In the genomic region with DNA sequence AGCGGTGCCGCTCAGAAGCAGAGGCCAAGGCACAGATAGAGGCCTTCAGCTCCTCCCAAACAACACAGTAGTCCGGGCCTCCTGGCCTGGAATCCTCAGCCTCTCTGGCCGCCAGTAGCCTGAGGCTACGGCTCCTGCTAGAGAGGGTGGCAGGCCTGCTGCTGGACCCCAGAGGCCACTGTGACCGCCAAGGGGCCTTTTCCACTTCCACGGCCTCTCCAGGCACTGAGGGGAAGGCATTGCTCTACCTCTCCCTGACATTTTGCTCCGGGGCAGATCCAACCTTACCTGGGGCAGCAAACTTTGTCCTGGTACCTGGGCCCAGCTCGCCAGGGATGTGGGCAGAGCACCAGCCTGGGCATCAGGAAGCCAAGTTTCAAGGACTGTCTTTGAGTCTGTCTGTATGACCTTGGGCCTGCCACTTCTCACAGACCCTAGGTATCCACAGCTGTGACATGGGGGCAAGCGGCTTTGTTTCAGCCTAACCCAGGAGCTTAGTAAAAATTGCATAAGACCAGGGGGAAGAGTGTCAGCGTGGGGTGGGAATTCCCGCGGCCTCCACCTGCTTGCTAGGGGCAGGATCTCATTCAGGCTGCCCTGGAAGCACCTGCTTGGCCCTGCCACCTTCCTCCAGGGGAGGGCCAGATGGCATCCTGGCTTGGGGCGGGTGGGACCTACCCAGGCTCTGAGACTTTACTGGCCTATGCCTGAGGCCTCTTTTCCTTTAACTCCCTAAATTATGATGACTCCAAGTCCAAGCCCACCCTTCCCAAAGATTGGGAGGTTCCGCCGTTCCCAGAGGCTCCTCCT, we compare ENCODE assay signal across 17 cellular contexts. TPM values are rescaled to one million over a fixed set of nuclear protein-coding genes. Genes with fewer than 3 reads are reported as not detected.
DNase-seq lines count a peak whose midpoint lies in the region; ATAC-seq and TF ChIP-seq lines count a peak whose summit lies in the region.
"Had no signal": no experiment of that assay in that cellular context is flagged by ENCODE, and none has a peak within 500 bp of the region (broad histone marks: within the 10 kb centered on the region; RNA-seq: fewer than 3 reads in every experiment).

No MANE protein-coding gene starts in this region.

- CTCF ChIA-PET in HCT116 (lab: Charles Lee): interaction anchor here (0.5 to 2.4 kb wide), 10 partner anchors 15 to 426 kb away, joined by 3 to 10 read pairs (median 4); a partner anchor contains a TSS

- H3K36me3 Mint-ChIP-seq in effector memory CD8-positive, alpha-beta T cell (ENCODE audit: insufficient read depth): peaks cover 31% of the 10 kb centered on the region
- peaks cover 100% of the 10 kb centered on the region for H3K36me3 Mint-ChIP-seq in stimulated activated effector memory CD8-positive, alpha-beta T cell treated with anti-CD3 and anti-CD28 coated beads, Interleukin-12 subunit alpha, Interleukin-12 subunit beta, amount 100 ng/mL, for 72 hours

- ATAC-seq in HCT116 (peak; percentile 8; the same call in 1 of the 2 replicates), HG03025 (IDR thresholded peaks at IDR 0.05; ENCODE audit: low FRiP score, unreplicated experiment) (no peak)
- no peak for ATAC-seq in effector memory CD8-positive, alpha-beta T cell (replicated peaks)
- no peak for ATAC-seq in stimulated activated effector memory CD8-positive, alpha-beta T cell treated with anti-CD3 and anti-CD28 coated beads, Interleukin-12 subunit alpha, Interleukin-12 subunit beta, amount 100 ng/mL, for 72 hours

- H3K9me2 ChIP-seq in HCT116 (ENCODE audit: insufficient read depth): no peaks in the 10 kb centered on the region

- H3K4me3 ChIP-seq in HCT116 (replicated peaks in 1 of 2; ENCODE audit: low read depth in 1 of 2, low read length in 2 of 2): no peak overlapping the region
- H3K4me3 ChIP-seq: adrenal gland, ovary, spleen, upper lobe of left lung had no signal

- intact Hi-C loops in HCT116 (cut with micrococcal nuclease): loop anchor here (1.0 to 5.0 kb wide), 4 partner anchors 74 to 432 kb away; no protein-coding TSS in a partner anchor

- TF ChIP-seq CTCF in HCT116 (IDR thresholded peaks at IDR 0.05 in 2 of 3, conservative IDR thresholded peaks at IDR 0.05 in 1 of 3; ENCODE audit: borderline replicate concordance in 1 of 3, insufficient read depth in 1 of 3, low read depth in 2 of 3, low read length in 2 of 3): no peak

- H3K27ac Mint-ChIP-seq in effector memory CD8-positive, alpha-beta T cell: peak overlapping the region; percentile 90 to 91
- H3K27ac Mint-ChIP-seq in stimulated activated effector memory CD8-positive, alpha-beta T cell treated with anti-CD3 and anti-CD28 coated beads, Interleukin-12 subunit alpha, Interleukin-12 subunit beta, amount 100 ng/mL, for 72 hours: peak overlapping the region; percentile 95

- BruUV-seq in HCT116 (replicated peaks; lab: Mats Ljungman, UMichigan): no TSS peak

- no peaks in the 10 kb centered on the region for H3K9me3 ChIP-seq in HCT116 (ENCODE audit: control insufficient read depth in 1 of 2, insufficient read depth in 1 of 2, low read depth in 1 of 2, low read length in 2 of 2)
- H3K9me3 ChIP-seq: adrenal gland, ovary, spleen, upper lobe of left lung had no signal

- POLR2A ChIA-PET in HCT116 (lab: Charles Lee): no interaction called here

- H3K27me3 ChIP-seq in HCT116 (ENCODE audit: insufficient read depth, low read length): no peaks in the 10 kb centered on the region
- H3K27me3 ChIP-seq: ovary, upper lobe of left lung had no signal

- H3K4me3 Mint-ChIP-seq in effector memory CD8-positive, alpha-beta T cell: no peak overlapping the region
- H3K4me3 Mint-ChIP-seq in stimulated activated effector memory CD8-positive, alpha-beta T cell treated with anti-CD3 and anti-CD28 coated beads, Interleukin-12 subunit alpha, Interleukin-12 subunit beta, amount 100 ng/mL, for 72 hours: no peak overlapping the region
- H3K4me3 Mint-ChIP-seq: T-helper 1 cell treated with Interleukin-12 subunit alpha and Interleukin-12 subunit beta and Interleukin-4 antibody, amounts not matched to agents 30 μg/mL and 1 μg/mL, for 36 hours had no signal

- no peak for TF ChIP-seq POLR2A in HCT116 (IDR thresholded peaks at IDR 0.05; ENCODE audit: borderline replicate concordance, extremely low read depth, insufficient read depth, insufficient read length)

- no peak for TF ChIP-seq RAD21 in HCT116 (IDR thresholded peaks at IDR 0.05; ENCODE audit: low read depth)

- H3K9me3 Mint-ChIP-seq in effector memory CD8-positive, alpha-beta T cell: no peaks in the 10 kb centered on the region
- H3K9me3 Mint-ChIP-seq in stimulated activated effector memory CD8-positive, alpha-beta T cell treated with anti-CD3 and anti-CD28 coated beads, Interleukin-12 subunit alpha, Interleukin-12 subunit beta, amount 100 ng/mL, for 72 hours: peaks cover 3% of the 10 kb centered on the region
- H3K9me3 Mint-ChIP-seq: T-helper 1 cell treated with Interleukin-12 subunit alpha and Interleukin-12 subunit beta and Interleukin-4 antibody, amounts not matched to agents 30 μg/mL and 1 μg/mL, for 36 hours had no signal

- H3K27me3 Mint-ChIP-seq in effector memory CD8-positive, alpha-beta T cell: no peaks in the 10 kb centered on the region

- H3K27ac ChIP-seq in HCT116 (ENCODE audit: low read depth, low read length): no peak overlapping the region
- H3K27ac ChIP-seq: adrenal gland, ovary, upper lobe of left lung had no signal

- H3K4me1 ChIP-seq in HCT116 (ENCODE audit: control insufficient read depth in 1 of 2, insufficient read depth in 2 of 2, low read length in 2 of 2): no peaks in the 10 kb centered on the region
- H3K4me1 ChIP-seq: adrenal gland had no signal

- no peak overlapping the region for H3K9ac ChIP-seq in HCT116 (ENCODE audit: low read length)

- H2AFZ ChIP-seq in HCT116 (ENCODE audit: low read depth, low read length, poor library complexity, severe bottlenecking): no peak overlapping the region

- no peaks in the 10 kb centered on the region for H3K79me2 ChIP-seq in HCT116 (ENCODE audit: insufficient read depth, low read length)

- no peaks in the 10 kb centered on the region for H3K36me3 ChIP-seq in HCT116 (ENCODE audit: control insufficient read depth in 1 of 2, insufficient read depth in 2 of 2, low read length in 2 of 2)
- H3K36me3 ChIP-seq: adrenal gland, ovary, upper lobe of left lung had no signal

- peaks cover 45 to 46% of the 10 kb centered on the region in 2 donors for H3K4me1 Mint-ChIP-seq in effector memory CD8-positive, alpha-beta T cell (ENCODE audit: low read depth in 2 of 2)
- peaks cover 81% of the 10 kb centered on the region for H3K4me1 Mint-ChIP-seq in stimulated activated effector memory CD8-positive, alpha-beta T cell treated with anti-CD3 and anti-CD28 coated beads, Interleukin-12 subunit alpha, Interleukin-12 subunit beta, amount 100 ng/mL, for 72 hours

- DNase-seq in activated CD8-positive, alpha-beta memory T cell treated with anti-CD3 and anti-CD28 coated beads for 24 hours: peak; percentile 58
- no peak for DNase-seq in activated CD8-positive, alpha-beta memory T cell treated with anti-CD3 and anti-CD28 coated beads, Interleukin-2, amount 50 U/mL, for 4 hours
- no peak for DNase-seq in HCT116 (ENCODE audit: low read depth, low spot score)
- DNase-seq in effector memory CD8-positive, alpha-beta T cell: no peak
- DNase-seq in stimulated activated effector memory CD8-positive, alpha-beta T cell treated with anti-CD3 and anti-CD28 coated beads, Interleukin-12 subunit alpha, Interleukin-12 subunit beta, amount 100 ng/mL, for 72 hours (ENCODE audit: low spot score in 2 of 2): no peak
- DNase-seq in DMS153 (lab: John Stamatoyannopoulos, UW): no peak
- DNase-seq in COLO668 (lab: John Stamatoyannopoulos, UW; ENCODE audit: unreplicated experiment): no peak

- no peaks in the 10 kb centered on the region for H4K20me1 ChIP-seq in HCT116 (ENCODE audit: insufficient read depth)

- RAD21 ChIA-PET in HCT116 (lab: Charles Lee; ENCODE audit: low non-redundant PET in 1 of 2, low total read pairs in 2 of 2, uncharacterized antibody in 2 of 2, unreplicated experiment in 2 of 2): interaction anchor here (1.1 to 1.7 kb wide), 3 partner anchors 15 to 161 kb away, joined by 3 to 6 read pairs (median 3); no protein-coding TSS in a partner anchor

- H3K4me2 ChIP-seq in HCT116 (ENCODE audit: low read length): no peak overlapping the region

TF ChIP-seq in HCT116, 20 proteins besides CTCF, POLR2A, EP300 and RAD21 (continues in another document):
- TF ChIP-seq, protein P1, sequence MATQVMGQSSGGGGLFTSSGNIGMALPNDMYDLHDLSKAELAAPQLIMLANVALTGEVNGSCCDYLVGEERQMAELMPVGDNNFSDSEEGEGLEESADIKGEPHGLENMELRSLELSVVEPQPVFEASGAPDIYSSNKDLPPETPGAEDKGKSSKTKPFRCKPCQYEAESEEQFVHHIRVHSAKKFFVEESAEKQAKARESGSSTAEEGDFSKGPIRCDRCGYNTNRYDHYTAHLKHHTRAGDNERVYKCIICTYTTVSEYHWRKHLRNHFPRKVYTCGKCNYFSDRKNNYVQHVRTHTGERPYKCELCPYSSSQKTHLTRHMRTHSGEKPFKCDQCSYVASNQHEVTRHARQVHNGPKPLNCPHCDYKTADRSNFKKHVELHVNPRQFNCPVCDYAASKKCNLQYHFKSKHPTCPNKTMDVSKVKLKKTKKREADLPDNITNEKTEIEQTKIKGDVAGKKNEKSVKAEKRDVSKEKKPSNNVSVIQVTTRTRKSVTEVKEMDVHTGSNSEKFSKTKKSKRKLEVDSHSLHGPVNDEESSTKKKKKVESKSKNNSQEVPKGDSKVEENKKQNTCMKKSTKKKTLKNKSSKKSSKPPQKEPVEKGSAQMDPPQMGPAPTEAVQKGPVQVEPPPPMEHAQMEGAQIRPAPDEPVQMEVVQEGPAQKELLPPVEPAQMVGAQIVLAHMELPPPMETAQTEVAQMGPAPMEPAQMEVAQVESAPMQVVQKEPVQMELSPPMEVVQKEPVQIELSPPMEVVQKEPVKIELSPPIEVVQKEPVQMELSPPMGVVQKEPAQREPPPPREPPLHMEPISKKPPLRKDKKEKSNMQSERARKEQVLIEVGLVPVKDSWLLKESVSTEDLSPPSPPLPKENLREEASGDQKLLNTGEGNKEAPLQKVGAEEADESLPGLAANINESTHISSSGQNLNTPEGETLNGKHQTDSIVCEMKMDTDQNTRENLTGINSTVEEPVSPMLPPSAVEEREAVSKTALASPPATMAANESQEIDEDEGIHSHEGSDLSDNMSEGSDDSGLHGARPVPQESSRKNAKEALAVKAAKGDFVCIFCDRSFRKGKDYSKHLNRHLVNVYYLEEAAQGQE (IDR thresholded peaks at IDR 0.05; ENCODE audit: low read depth): no peak
- TF ChIP-seq FOSL1 (IDR thresholded peaks at IDR 0.05; ENCODE audit: low read depth) (no peak), POLR2AphosphoS5 (IDR thresholded peaks at IDR 0.05; ENCODE audit: low read depth, low read length) (no peak), CEBPB (IDR thresholded peaks at IDR 0.05; ENCODE audit: low read depth) (no peak)
- TF ChIP-seq, protein P2, sequence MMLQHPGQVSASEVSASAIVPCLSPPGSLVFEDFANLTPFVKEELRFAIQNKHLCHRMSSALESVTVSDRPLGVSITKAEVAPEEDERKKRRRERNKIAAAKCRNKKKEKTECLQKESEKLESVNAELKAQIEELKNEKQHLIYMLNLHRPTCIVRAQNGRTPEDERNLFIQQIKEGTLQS (IDR thresholded peaks at IDR 0.05): no peak

RNA-seq across cellular contexts. Expression of a gene that starts 33.2 kb away (rescaled TPM):
- total RNA-seq in HCT116 (2021; ENCODE audit: unreplicated experiment): 3.7 TPM
- polyA plus RNA-seq in HCT116 (2012): 2.6 and 3.4 TPM in 2 replicates
- total RNA-seq: H4, MCF 10A, myocyte, SK-MEL-5 had no signal

RNA-seq across cellular contexts. Expression of a gene that starts 39.3 kb away (rescaled TPM):
- total RNA-seq in HCT116 (2021; ENCODE audit: unreplicated experiment): 4.5 TPM
- polyA plus RNA-seq in HCT116 (2012): 4.0 and 5.5 TPM in 2 replicates

RNA-seq across cellular contexts. Expression of a gene that starts 52.8 kb away (rescaled TPM):
- 36.4 TPM for total RNA-seq in HCT116 (2021; ENCODE audit: unreplicated experiment)
- polyA plus RNA-seq in HCT116 (2012): 62.7 and 64.5 TPM in 2 replicates
